In genomic region chr10:67783576-67784294, GRCh38 we compare ENCODE assay signal across 10 cellular contexts. TPM values are rescaled to one million over a fixed set of nuclear protein-coding genes. Genes with fewer than 3 reads are reported as not detected.
DNase-seq lines count a peak whose midpoint lies in the region; ATAC-seq, FAIRE-seq and TF ChIP-seq lines count a peak whose summit lies in the region.
"Had no signal": no experiment of that assay in that cellular context is flagged by ENCODE, and none has a peak within 500 bp of the region (broad histone marks: within the 10 kb centered on the region; RNA-seq: fewer than 3 reads in every experiment).

No MANE protein-coding gene starts in this region.

- no peaks in the 10 kb centered on the region for H3K27me3 ChIP-seq in gastrocnemius medialis
- no peaks in the 10 kb centered on the region for H3K27me3 ChIP-seq in pancreas

- intact Hi-C loops in activated CD4-positive, alpha-beta T cell treated with anti-CD3 and anti-CD28 coated beads for 36 hours (cut with DNase I, micrococcal nuclease) = loop anchor here in 1 of 2 experiments (5.0 kb wide), 1 partner anchor 851 kb away; no protein-coding TSS in a partner anchor
- intact Hi-C loops in gastrocnemius medialis (cut with DNase I; ENCODE audit: low total_unique reads) (no loop called here), pancreas (cut with DNase I) (loop anchor here in 2 of 3 donors (5.0 to 10.0 kb wide), 2 partner anchors 86 to 99 kb away; partner anchors contain the start of gene CTNNA3 (in 1 of the 2))

- CTCF ChIA-PET in activated CD4-positive, alpha-beta T cell treated with anti-CD3 and anti-CD28 coated beads for 36 hours (lab: Charles Lee) = interaction anchor here (3.2 kb wide), 1 partner anchor 86 kb away, joined by 24 read pairs; no protein-coding TSS in a partner anchor

- no peaks in the 10 kb centered on the region for H3K9me3 Mint-ChIP-seq in activated CD4-positive, alpha-beta T cell treated with anti-CD3 and anti-CD28 coated beads for 36 hours (ENCODE audit: low read depth)
- H3K9me3 Mint-ChIP-seq: natural killer cell had no signal

- ATAC-seq in activated CD4-positive, alpha-beta T cell treated with anti-CD3 and anti-CD28 coated beads for 36 hours = peak; percentile 14
- ATAC-seq in HG02588 (IDR thresholded peaks at IDR 0.05; ENCODE audit: unreplicated experiment) (peak; percentile 42), gastrocnemius medialis (no peak), pancreas (no peak)
- ATAC-seq: natural killer cell had no signal

- H3K4me3 ChIP-seq in gastrocnemius medialis (no peak overlapping the region), pancreas (no peak overlapping the region)

- no peaks in the 10 kb centered on the region for H3K27me3 Mint-ChIP-seq in activated CD4-positive, alpha-beta T cell treated with anti-CD3 and anti-CD28 coated beads for 36 hours

- POLR2A ChIA-PET in activated CD4-positive, alpha-beta T cell treated with anti-CD3 and anti-CD28 coated beads for 36 hours (lab: Charles Lee) = interaction anchor here (0.7 kb wide), 1 partner anchor 34 kb away, joined by 4 read pairs; no protein-coding TSS in a partner anchor

- no peak for FAIRE-seq in pancreas (lab: Jason Lieb, UNC)
- FAIRE-seq: A204.1 had no signal

- in situ Hi-C loops in gastrocnemius medialis (cut with MboI; ENCODE audit: low sequenced_read_pairs in 4 of 4) = loop anchor here in 3 of 4 donors (5.0 to 10.0 kb wide), 2 partner anchors 86 to 89 kb away; partner anchors contain the start of gene CTNNA3 (in 3 of the 3)

- peaks cover 5 to 6% of the 10 kb centered on the region in 2 donors for H3K4me1 ChIP-seq in gastrocnemius medialis
- no peaks in the 10 kb centered on the region for H3K4me1 ChIP-seq in pancreas

- H3K27ac ChIP-seq in gastrocnemius medialis (no peak overlapping the region), pancreas (no peak overlapping the region)

- 75 to 76% methylated on average over 5 of the region's 5 CpGs for WGBS in pancreas, 2 donors

- H3K4me3 Mint-ChIP-seq in activated CD4-positive, alpha-beta T cell treated with anti-CD3 and anti-CD28 coated beads for 36 hours = no peak overlapping the region
- H3K4me3 Mint-ChIP-seq: natural killer cell had no signal

- H3K36me3 ChIP-seq in gastrocnemius medialis = no peaks in the 10 kb centered on the region
- H3K36me3 ChIP-seq in pancreas = no peaks in the 10 kb centered on the region

- no peak for TF ChIP-seq POLR2A in gastrocnemius medialis (IDR thresholded peaks at IDR 0.05)

- H3K27ac Mint-ChIP-seq in activated CD4-positive, alpha-beta T cell treated with anti-CD3 and anti-CD28 coated beads for 36 hours = peak overlapping the region; percentile 71

- TF ChIP-seq CTCF in gastrocnemius medialis (IDR thresholded peaks at IDR 0.05 in 4 of 5, conservative IDR thresholded peaks at IDR 0.05 in 1 of 5) (no peak), pancreas (IDR thresholded peaks at IDR 0.05) (no peak)

- peaks cover 29% of the 10 kb centered on the region for H3K4me1 Mint-ChIP-seq in activated CD4-positive, alpha-beta T cell treated with anti-CD3 and anti-CD28 coated beads for 36 hours

- DNase-seq in activated CD4-positive, alpha-beta T cell treated with anti-CD3 and anti-CD28 coated beads for 36 hours = no peak
- DNase-seq in activated CD4-positive, alpha-beta T cell treated with anti-CD3 and anti-CD28 coated beads for 48 hours = no peak
- peak; percentile 42 for DNase-seq in NOMO-1 treated with dmso at 0.1 percent for 144 hours (lab: John Stamatoyannopoulos, UW; ENCODE audit: unreplicated experiment)
- DNase-seq in pons (ENCODE audit: low spot score) = peak; percentile 50
- DNase-seq in gastrocnemius medialis = no peak
- no peak for DNase-seq in globus pallidus (ENCODE audit: low spot score)
- no peak for DNase-seq in pancreas
- DNase-seq: natural killer cell had no signal

- no peaks in the 10 kb centered on the region for H3K36me3 Mint-ChIP-seq in activated CD4-positive, alpha-beta T cell treated with anti-CD3 and anti-CD28 coated beads for 36 hours (ENCODE audit: low read depth)
- H3K36me3 Mint-ChIP-seq: natural killer cell had no signal

- H3K9me3 ChIP-seq in gastrocnemius medialis = no peaks in the 10 kb centered on the region
- no peaks in the 10 kb centered on the region for H3K9me3 ChIP-seq in pancreas

RNA-seq across cellular contexts. Expression of gene DNAJC12, which starts 54.3 kb away (rescaled TPM):
- total RNA-seq in activated CD4-positive, alpha-beta T cell treated with anti-CD3 and anti-CD28 coated beads for 36 hours = 1 to 10 TPM; 6.6 to 7.0 TPM
- total RNA-seq in gastrocnemius medialis = 10 to 100 TPM in 3 of 4 donors, 1 to 10 TPM in 1; 8.6 to 15.0 (median 11.9) TPM
- 10 to 100 TPM in 5 of 6 donors, 1 to 10 TPM in 1; 8.7 to 29.2 (median 19.6) TPM for total RNA-seq in pancreas
- 10 to 100 TPM; 17.3 to 35.5 TPM for polyA plus RNA-seq in pancreas
- total RNA-seq: natural killer cell had no signal

Comparison
In these comparisons a context has a peak if more than half of its experiments do, and no peak if none do; other contexts are left out.
1. ATAC-seq: peak in activated CD4-positive, alpha-beta T cell treated with anti-CD3 and anti-CD28 coated beads for 36 hours (single experiment) and HG02588 (single experiment); none in gastrocnemius medialis (0 of 2) and pancreas (0 of 4).
2. DNase-seq: peak in NOMO-1 treated with dmso at 0.1 percent for 144 hours (single experiment) and pons (single experiment); none in activated CD4-positive, alpha-beta T cell treated with anti-CD3 and anti-CD28 coated beads for 36 hours (single experiment), activated CD4-positive, alpha-beta T cell treated with anti-CD3 and anti-CD28 coated beads for 48 hours (single experiment), gastrocnemius medialis (0 of 2), globus pallidus (single experiment) and pancreas (0 of 6).